ENCODE assay signal across 15 cellular contexts in genomic region chr1:64955093-64956066, GRCh38. TPM values are rescaled to one million over a fixed set of nuclear protein-coding genes. Genes with fewer than 3 reads are reported as not detected.
DNase-seq lines count a peak whose midpoint lies in the region; ATAC-seq and TF ChIP-seq lines count a peak whose summit lies in the region.
"Had no signal": no experiment of that assay in that cellular context is flagged by ENCODE, and none has a peak within 500 bp of the region (broad histone marks: within the 10 kb centered on the region; RNA-seq: fewer than 3 reads in every experiment).

No MANE protein-coding gene starts in this region.

- no peaks in the 10 kb centered on the region for H3K27me3 ChIP-seq in mesenchymal stem cell (ENCODE audit: control insufficient read depth in 1 of 2, insufficient read depth in 1 of 2, low read length in 2 of 2)
- H3K27me3 ChIP-seq in thyroid gland = no peaks in the 10 kb centered on the region

- ATAC-seq in activated CD4-positive, alpha-beta T cell treated with anti-CD3 and anti-CD28 coated beads for 36 hours = peak; percentile 9

- H3K4me1 Mint-ChIP-seq in activated CD4-positive, alpha-beta T cell treated with anti-CD3 and anti-CD28 coated beads for 36 hours = peaks cover 58% of the 10 kb centered on the region
- H3K4me1 Mint-ChIP-seq in activated CD4-positive, alpha-beta T cell treated with anti-CD3 and anti-CD28 coated beads, Interleukin-2, amount 10 ng/mL, durations not matched to agents 7 days and 5 days = peaks cover 55% of the 10 kb centered on the region

- H2BK5ac ChIP-seq in mesenchymal stem cell (ENCODE audit: low read depth, low read length, poor library complexity, severe bottlenecking) = no peak overlapping the region

- no peak overlapping the region for H4K8ac ChIP-seq in mesenchymal stem cell (ENCODE audit: low read length)

- H3K4me3 ChIP-seq in mesenchymal stem cell (ENCODE audit: insufficient read depth in 1 of 2, low read depth in 1 of 2, low read length in 2 of 2) (no peak overlapping the region), thyroid gland (replicated peaks in 1 of 3) (no peak overlapping the region)

- no peak overlapping the region for H2AFZ ChIP-seq in mesenchymal stem cell (ENCODE audit: low read depth, low read length)

- POLR2A ChIA-PET in activated CD4-positive, alpha-beta T cell treated with anti-CD3 and anti-CD28 coated beads for 36 hours (lab: Charles Lee) = interaction anchor here (1.0 kb wide), 1 partner anchor 33 kb away, joined by 3 read pairs; no protein-coding TSS in a partner anchor
- POLR2A ChIA-PET in activated CD4-positive, alpha-beta T cell treated with anti-CD3 and anti-CD28 coated beads, Interleukin-2, amount 10 ng/mL, durations not matched to agents 7 days and 5 days (lab: Charles Lee) = interaction anchor here (0.5 kb wide), 1 partner anchor 1319 kb away, joined by 3 read pairs; no protein-coding TSS in a partner anchor

- H3K4ac ChIP-seq in mesenchymal stem cell (ENCODE audit: low read depth in 1 of 2, low read length in 2 of 2) = peak overlapping the region in 1 of 2 experiments; percentile 26

- H3K27ac Mint-ChIP-seq in activated CD4-positive, alpha-beta T cell treated with anti-CD3 and anti-CD28 coated beads for 36 hours = no peak overlapping the region
- no peak overlapping the region for H3K27ac Mint-ChIP-seq in activated CD4-positive, alpha-beta T cell treated with anti-CD3 and anti-CD28 coated beads, Interleukin-2, amount 10 ng/mL, durations not matched to agents 7 days and 5 days

- no peaks in the 10 kb centered on the region for H3K27me3 Mint-ChIP-seq in activated CD4-positive, alpha-beta T cell treated with anti-CD3 and anti-CD28 coated beads for 36 hours
- H3K27me3 Mint-ChIP-seq in activated CD4-positive, alpha-beta T cell treated with anti-CD3 and anti-CD28 coated beads, Interleukin-2, amount 10 ng/mL, durations not matched to agents 7 days and 5 days = no peaks in the 10 kb centered on the region

- CTCF ChIA-PET in activated CD4-positive, alpha-beta T cell treated with anti-CD3 and anti-CD28 coated beads for 36 hours (lab: Charles Lee) = no interaction called here
- CTCF ChIA-PET in activated CD4-positive, alpha-beta T cell treated with anti-CD3 and anti-CD28 coated beads, Interleukin-2, amount 10 ng/mL, durations not matched to agents 7 days and 5 days (lab: Charles Lee) = interaction anchor here (1.4 kb wide), 1 partner anchor 7 kb away, joined by 4 read pairs; no protein-coding TSS in a partner anchor

- H3K4me2 ChIP-seq in mesenchymal stem cell (ENCODE audit: low read length, poor library complexity, severe bottlenecking) = peak overlapping the region; percentile 33
- H3K4me2 ChIP-seq: KMS-11 had no signal

- H2BK12ac ChIP-seq in mesenchymal stem cell (ENCODE audit: low read length in 2 of 2) = peak overlapping the region in 1 of 2 experiments; percentile 31

- H3K4me3 Mint-ChIP-seq in activated CD4-positive, alpha-beta T cell treated with anti-CD3 and anti-CD28 coated beads for 36 hours = no peak overlapping the region
- no peak overlapping the region for H3K4me3 Mint-ChIP-seq in activated CD4-positive, alpha-beta T cell treated with anti-CD3 and anti-CD28 coated beads, Interleukin-2, amount 10 ng/mL, durations not matched to agents 7 days and 5 days

- no peak for DNase-seq in activated CD4-positive, alpha-beta T cell treated with anti-CD3 and anti-CD28 coated beads for 36 hours
- no peak for DNase-seq in activated CD4-positive, alpha-beta T cell treated with anti-CD3 and anti-CD28 coated beads, Interleukin-2, amount 10 ng/mL, durations not matched to agents 7 days and 5 days
- DNase-seq in epithelial cell of prostate (ENCODE audit: low read depth, low spot score) = no peak
- no peak for DNase-seq in mesenchymal stem cell
- peak; percentile 88 to 89 for DNase-seq in thyroid gland
- no peak for DNase-seq in MV-4-11 (lab: John Stamatoyannopoulos, UW)
- no peak for DNase-seq in NCI-H2171 treated with DMSO at 0.1 percent for 48 hours (lab: John Stamatoyannopoulos, UW)
- no peak for DNase-seq in mesenteric fat pad (ENCODE audit: low spot score)
- DNase-seq: activated effector memory CD4-positive, alpha-beta T cell treated with Interleukin-2 at 50 U/mL for 16 hours; mammary epithelial cell; NCI-H1436; NCI-H510A; nucleus accumbens had no signal

- intact Hi-C loops in activated CD4-positive, alpha-beta T cell treated with anti-CD3 and anti-CD28 coated beads for 36 hours (cut with DNase I, micrococcal nuclease) = loop anchor here (1.0 to 5.0 kb wide), 4 partner anchors 9 to 1417 kb away; no protein-coding TSS in a partner anchor
- intact Hi-C loops in thyroid gland (cut with DNase I) = no loop called here

- peak in 3 of 6 experiments; percentile 7 to 48 (median 19) for TF ChIP-seq CTCF in thyroid gland (IDR thresholded peaks at IDR 0.05)

- H3K23ac ChIP-seq in mesenchymal stem cell (ENCODE audit: low read length in 2 of 2) = no peak overlapping the region

- no peak overlapping the region for H4K91ac ChIP-seq in mesenchymal stem cell (ENCODE audit: low read length)

- no peaks in the 10 kb centered on the region for H3K36me3 ChIP-seq in mesenchymal stem cell (ENCODE audit: control insufficient read depth in 1 of 2, insufficient read depth in 2 of 2, low read depth in 1 of 2, low read length in 2 of 2)
- no peaks in the 10 kb centered on the region for H3K36me3 ChIP-seq in thyroid gland

- H3K79me1 ChIP-seq in mesenchymal stem cell (replicated peaks; ENCODE audit: low read length, poor library complexity, severe bottlenecking) = peaks cover 19% of the 10 kb centered on the region

- peak overlapping the region in 1 of 2 experiments; percentile 89 for H3K14ac ChIP-seq in mesenchymal stem cell (ENCODE audit: low read length in 2 of 2)

- no peak overlapping the region for H3K18ac ChIP-seq in mesenchymal stem cell (ENCODE audit: low read depth in 1 of 2, low read length in 2 of 2)

- H3K9me3 Mint-ChIP-seq in activated CD4-positive, alpha-beta T cell treated with anti-CD3 and anti-CD28 coated beads for 36 hours (ENCODE audit: low read depth) = no peaks in the 10 kb centered on the region
- H3K9me3 Mint-ChIP-seq in activated CD4-positive, alpha-beta T cell treated with anti-CD3 and anti-CD28 coated beads, Interleukin-2, amount 10 ng/mL, durations not matched to agents 7 days and 5 days = no peaks in the 10 kb centered on the region

- TF ChIP-seq POLR2A in thyroid gland (IDR thresholded peaks at IDR 0.05) = peak in 1 of 2 donors; percentile 27

- no peaks in the 10 kb centered on the region for H3K9me3 ChIP-seq in mesenchymal stem cell (ENCODE audit: control insufficient read depth, low read length)
- H3K9me3 ChIP-seq in thyroid gland = no peaks in the 10 kb centered on the region

- no peaks in the 10 kb centered on the region for H3K36me3 Mint-ChIP-seq in activated CD4-positive, alpha-beta T cell treated with anti-CD3 and anti-CD28 coated beads for 36 hours (ENCODE audit: low read depth)
- peaks cover 2% of the 10 kb centered on the region for H3K36me3 Mint-ChIP-seq in activated CD4-positive, alpha-beta T cell treated with anti-CD3 and anti-CD28 coated beads, Interleukin-2, amount 10 ng/mL, durations not matched to agents 7 days and 5 days (ENCODE audit: low read depth)

- H2AK5ac ChIP-seq in mesenchymal stem cell (ENCODE audit: low read length, severe bottlenecking) = no peak overlapping the region

- H3K4me1 ChIP-seq in mesenchymal stem cell (ENCODE audit: control insufficient read depth, insufficient read depth, low read depth, low read length) (peaks cover 11% of the 10 kb centered on the region), thyroid gland (peaks cover 27 to 36% of the 10 kb centered on the region in 2 donors)

- WGBS in mesenchymal stem cell = 69% methylated on average over 14 of the region's 14 CpGs
- 51 to 57% methylated on average over 14 of the region's 14 CpGs for WGBS in thyroid gland, 2 donors

- no peak overlapping the region for H3K9ac ChIP-seq in mesenchymal stem cell (ENCODE audit: low read length)
- H3K9ac ChIP-seq: KMS-11 had no signal

- no peak overlapping the region for H2BK15ac ChIP-seq in mesenchymal stem cell (ENCODE audit: low read depth, poor library complexity, severe bottlenecking)

- no peak overlapping the region for H2BK120ac ChIP-seq in mesenchymal stem cell (ENCODE audit: low read depth, low read length)

- H3K27ac ChIP-seq in epithelial cell of prostate (peak overlapping the region; percentile 18), mesenchymal stem cell (ENCODE audit: low read length, poor library complexity, severe bottlenecking) (no peak overlapping the region), thyroid gland (peak overlapping the region; percentile 7 to 66 (median 57))
- H3K27ac ChIP-seq: KMS-11, VCaP had no signal

RNA-seq across cellular contexts. Expression of gene JAK1, which starts 11.0 kb away (rescaled TPM):
- 100 to 1,000 TPM; 100 to 114 TPM for total RNA-seq in activated CD4-positive, alpha-beta T cell treated with anti-CD3 and anti-CD28 coated beads for 36 hours
- 100 to 1,000 TPM; 198 to 212 TPM for total RNA-seq in activated CD4-positive, alpha-beta T cell treated with anti-CD3 and anti-CD28 coated beads, Interleukin-2, amount 10 ng/mL, durations not matched to agents 7 days and 5 days
- polyA plus RNA-seq in mesenchymal stem cell (2013, experiment 1 of 2) = 69.2 TPM
- 68.5 TPM for polyA plus RNA-seq in mesenchymal stem cell (2013, experiment 2 of 2)
- 100 to 1,000 TPM; 102 to 165 (median 120) TPM for total RNA-seq in thyroid gland
- 187 TPM for total RNA-seq in mesenteric fat pad

Comparison
In these comparisons a context has a peak if more than half of its experiments do, and no peak if none do; other contexts are left out.
1. DNase-seq: peak in thyroid gland (2 of 2); none in activated CD4-positive, alpha-beta T cell treated with anti-CD3 and anti-CD28 coated beads for 36 hours (single experiment), activated CD4-positive, alpha-beta T cell treated with anti-CD3 and anti-CD28 coated beads, Interleukin-2, amount 10 ng/mL, durations not matched to agents 7 days and 5 days (single experiment), epithelial cell of prostate (single experiment), mesenchymal stem cell (single experiment), MV-4-11 (single experiment), NCI-H2171 treated with DMSO at 0.1 percent for 48 hours (single experiment) and mesenteric fat pad (single experiment).